11 cellular contexts compared by ENCODE assay signal in the genomic region with DNA sequence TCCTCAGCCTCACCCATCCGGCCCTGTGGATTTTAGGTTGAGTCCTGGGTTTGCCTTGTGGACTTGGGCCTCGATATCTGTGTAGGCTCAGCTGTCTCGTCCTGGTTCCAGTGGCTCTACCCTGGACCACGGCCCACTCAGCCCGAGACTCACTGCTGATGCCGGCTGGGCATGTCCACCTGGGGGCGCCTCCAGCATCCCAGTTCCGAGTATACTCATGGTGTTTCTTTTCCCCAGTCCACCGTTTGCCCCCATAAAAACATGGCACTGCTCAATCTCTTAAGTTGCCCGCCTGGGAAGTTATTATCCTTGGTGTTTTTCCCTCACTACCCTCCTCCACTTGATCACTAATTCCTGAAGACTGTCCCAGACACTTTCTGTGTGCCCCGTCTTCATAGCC.
DNase-seq lines count a peak whose midpoint lies in the region; ATAC-seq and TF ChIP-seq lines count a peak whose summit lies in the region.
"Had no signal": no experiment of that assay in that cellular context is flagged by ENCODE, and none has a peak within 500 bp of the region (broad histone marks: within the 10 kb centered on the region; RNA-seq: fewer than 3 reads in every experiment).

No MANE protein-coding gene starts in this region.

- no peak overlapping the region for H3K9ac ChIP-seq in GM23248

- ATAC-seq in left lobe of liver (peak; percentile 63), HG02798 (IDR thresholded peaks at IDR 0.05; ENCODE audit: poor library complexity, unreplicated experiment) (no peak)

- H3K36me3 ChIP-seq in GM23248 (ENCODE audit: low read depth) = 0 out of 2 replicates have a peak, but pooled peaks cover 3% of the 10 kb centered on the region

- H3K9me2 ChIP-seq in GM23248 (ENCODE audit: insufficient read depth) = no peaks in the 10 kb centered on the region

- no peak overlapping the region for H2AFZ ChIP-seq in GM23248

- H3K4me2 ChIP-seq in GM23248 (ENCODE audit: unreplicated experiment) = no peak overlapping the region

- in situ Hi-C loops in GM23248 (cut with MboI) = no loop called here

- H3K27ac ChIP-seq in C4-2B = no peak overlapping the region
- H3K27ac ChIP-seq in GM23248 = no peak overlapping the region

- DNase-seq in dermis blood vessel endothelial cell (peak; percentile 52), left lobe of liver (ENCODE audit: low spot score) (no peak), NCI-H1417 treated with DMSO at 0.1 percent for 48 hours (lab: John Stamatoyannopoulos, UW) (no peak), GM23248 (no peak), Kasumi-1 (lab: John Stamatoyannopoulos, UW) (no peak)
- DNase-seq: activated CD8-positive, alpha-beta memory T cell treated with anti-CD3 and anti-CD28 coated beads, Interleukin-2, amount 50 U/mL, for 4 hours; NCI-H2029 treated with DMSO at 0.1 percent for 48 hours had no signal

- H3K4me3 ChIP-seq in GM23248 = no peak overlapping the region
- H3K4me3 ChIP-seq: lung had no signal

- H4K20me1 ChIP-seq in GM23248 (ENCODE audit: insufficient read depth) = peaks cover 10% of the 10 kb centered on the region; the same call in 1 of the 2 replicates

- no peaks in the 10 kb centered on the region for H3K27me3 ChIP-seq in GM23248 (replicated peaks; ENCODE audit: insufficient read depth)

- TF ChIP-seq CTCF in C4-2B (conservative IDR thresholded peaks at IDR 0.05) = peak; percentile 40
- TF ChIP-seq CTCF in LNCAP (IDR thresholded peaks at IDR 0.05) = peak; percentile 36; the same call in 1 of the 2 replicates

- H3F3A ChIP-seq in GM23248 (ENCODE audit: insufficient read depth) = no peaks in the 10 kb centered on the region

- 0 out of 2 replicates have a peak, but pooled peaks cover 4% of the 10 kb centered on the region for H3K4me1 ChIP-seq in GM23248 (ENCODE audit: insufficient read depth)

- 93 to 98% methylated on average over 11 of the region's 11 CpGs for WGBS in GM23248 (ENCODE audit: low coverage in 1 of 2, low lambda C conversion rate in 2 of 2, missing lambda C conversion rate in 2 of 2), 2 experiments

- H3K9me3 ChIP-seq in GM23248 (ENCODE audit: low read depth) = no peaks in the 10 kb centered on the region

- peaks cover 100% of the 10 kb centered on the region for H3K79me2 ChIP-seq in GM23248 (ENCODE audit: insufficient read depth)
